ENCODE assay signal across 8 cellular contexts in genomic region chr14:61751475-61751989, GRCh38. TPM values are rescaled to one million over a fixed set of nuclear protein-coding genes. Genes with fewer than 3 reads are reported as not detected.
A peak's percentile ranks its signal among the peaks of the same experiment; 100 is the strongest.
DNase-seq lines count a peak whose midpoint lies in the region; ATAC-seq and TF ChIP-seq lines count a peak whose summit lies in the region.

No MANE protein-coding gene starts in this region.

- peak overlapping the region; percentile 77 for H3K4me3 ChIP-seq in thoracic aorta

- no peaks in the 10 kb centered on the region for H3K36me3 ChIP-seq in thoracic aorta

- DNase-seq in activated CD4-positive, alpha-beta T cell treated with anti-CD3 and anti-CD28 coated beads, Interleukin-2, amount 10 ng/mL, durations not matched to agents 7 days and 5 days = no peak
- no peak for DNase-seq in activated CD4-positive, alpha-beta T cell treated with anti-CD3 and anti-CD28 coated beads for 48 hours
- DNase-seq in thoracic aorta (ENCODE audit: low spot score) (no peak), kidney tubule cell (ENCODE audit: low spot score) (no peak), NCI-H2081 treated with DMSO at 0.1 percent for 48 hours (lab: John Stamatoyannopoulos, UW) (no peak)

- H3K9me3 Mint-ChIP-seq in activated CD4-positive, alpha-beta T cell treated with anti-CD3 and anti-CD28 coated beads, Interleukin-2, amount 10 ng/mL, durations not matched to agents 7 days and 5 days = peaks cover 2% of the 10 kb centered on the region
- no peaks in the 10 kb centered on the region for H3K9me3 Mint-ChIP-seq in activated naive CD8-positive, alpha-beta T cell (ENCODE audit: low read depth)

- peaks cover 33% of the 10 kb centered on the region for H3K36me3 Mint-ChIP-seq in activated CD4-positive, alpha-beta T cell treated with anti-CD3 and anti-CD28 coated beads, Interleukin-2, amount 10 ng/mL, durations not matched to agents 7 days and 5 days (ENCODE audit: low read depth)
- peaks cover 15% of the 10 kb centered on the region for H3K36me3 Mint-ChIP-seq in activated naive CD8-positive, alpha-beta T cell

- no peak for TF ChIP-seq CTCF in thoracic aorta (IDR thresholded peaks at IDR 0.05)

- H3K4me1 Mint-ChIP-seq in activated CD4-positive, alpha-beta T cell treated with anti-CD3 and anti-CD28 coated beads, Interleukin-2, amount 10 ng/mL, durations not matched to agents 7 days and 5 days = peaks cover 44% of the 10 kb centered on the region
- H3K4me1 Mint-ChIP-seq in activated naive CD8-positive, alpha-beta T cell (ENCODE audit: low read depth) = peaks cover 15% of the 10 kb centered on the region

- CTCF ChIA-PET in activated CD4-positive, alpha-beta T cell treated with anti-CD3 and anti-CD28 coated beads, Interleukin-2, amount 10 ng/mL, durations not matched to agents 7 days and 5 days (lab: Charles Lee) = interaction anchor here (0.7 to 3.9 kb wide), 2 partner anchors 10 to 14 kb away, joined by 3 to 24 read pairs; partner anchors contain the start of gene SNAPC1

- H3K27ac ChIP-seq in layer of hippocampus (ENCODE audit: low read depth, low read length) = peak overlapping the region; percentile 71
- H3K27ac ChIP-seq in thoracic aorta = peak overlapping the region; percentile 79 to 89

- H3K4me3 Mint-ChIP-seq in activated CD4-positive, alpha-beta T cell treated with anti-CD3 and anti-CD28 coated beads, Interleukin-2, amount 10 ng/mL, durations not matched to agents 7 days and 5 days = peak overlapping the region; percentile 94
- H3K4me3 Mint-ChIP-seq in activated naive CD8-positive, alpha-beta T cell = peak overlapping the region; percentile 57

- peaks cover 18 to 45% of the 10 kb centered on the region in 2 donors for H3K4me1 ChIP-seq in thoracic aorta (ENCODE audit: control insufficient read depth in 1 of 2, low read depth in 2 of 2)

- H3K9me3 ChIP-seq in thoracic aorta = no peaks in the 10 kb centered on the region

- H3K27me3 ChIP-seq in layer of hippocampus (ENCODE audit: control insufficient read depth, insufficient read depth, low read length) = no peaks in the 10 kb centered on the region
- no peaks in the 10 kb centered on the region for H3K27me3 ChIP-seq in thoracic aorta (replicated peaks; ENCODE audit: insufficient read depth)

- H3K27me3 Mint-ChIP-seq in activated CD4-positive, alpha-beta T cell treated with anti-CD3 and anti-CD28 coated beads, Interleukin-2, amount 10 ng/mL, durations not matched to agents 7 days and 5 days = peaks cover 6% of the 10 kb centered on the region
- H3K27me3 Mint-ChIP-seq in activated naive CD8-positive, alpha-beta T cell = peaks cover 2% of the 10 kb centered on the region

- H3K27ac Mint-ChIP-seq in activated CD4-positive, alpha-beta T cell treated with anti-CD3 and anti-CD28 coated beads, Interleukin-2, amount 10 ng/mL, durations not matched to agents 7 days and 5 days = no peak overlapping the region
- H3K27ac Mint-ChIP-seq in activated naive CD8-positive, alpha-beta T cell = no peak overlapping the region

- POLR2A ChIA-PET in activated CD4-positive, alpha-beta T cell treated with anti-CD3 and anti-CD28 coated beads, Interleukin-2, amount 10 ng/mL, durations not matched to agents 7 days and 5 days (lab: Charles Lee) = no interaction called here

- ATAC-seq in thoracic aorta (ENCODE audit: insufficient number of reproducible peaks, low FRiP score, low read depth) = no peak
- no peak for ATAC-seq in GM18870 (IDR thresholded peaks at IDR 0.05; ENCODE audit: unreplicated experiment)

RNA-seq across cellular contexts. Expression of gene SNAPC1, which starts 10.7 kb away (rescaled TPM):
- 1 to 10 TPM; 5.2 to 5.5 TPM for total RNA-seq in activated CD4-positive, alpha-beta T cell treated with anti-CD3 and anti-CD28 coated beads, Interleukin-2, amount 10 ng/mL, durations not matched to agents 7 days and 5 days
- 10 to 100 TPM in 1 of 2 donors, 1 to 10 TPM in 1; 8.6 to 10.4 TPM for total RNA-seq in thoracic aorta

RNA-seq across cellular contexts. Expression of gene HIF1A, which starts 56.2 kb away (rescaled TPM):
- total RNA-seq in activated CD4-positive, alpha-beta T cell treated with anti-CD3 and anti-CD28 coated beads, Interleukin-2, amount 10 ng/mL, durations not matched to agents 7 days and 5 days = 100 to 1,000 TPM in 1 of 2 experiments, 10 to 100 TPM in 1; 97.0 to 116 TPM
- total RNA-seq in thoracic aorta = 100 to 1,000 TPM; 114 to 305 TPM
